In the genomic region with DNA sequence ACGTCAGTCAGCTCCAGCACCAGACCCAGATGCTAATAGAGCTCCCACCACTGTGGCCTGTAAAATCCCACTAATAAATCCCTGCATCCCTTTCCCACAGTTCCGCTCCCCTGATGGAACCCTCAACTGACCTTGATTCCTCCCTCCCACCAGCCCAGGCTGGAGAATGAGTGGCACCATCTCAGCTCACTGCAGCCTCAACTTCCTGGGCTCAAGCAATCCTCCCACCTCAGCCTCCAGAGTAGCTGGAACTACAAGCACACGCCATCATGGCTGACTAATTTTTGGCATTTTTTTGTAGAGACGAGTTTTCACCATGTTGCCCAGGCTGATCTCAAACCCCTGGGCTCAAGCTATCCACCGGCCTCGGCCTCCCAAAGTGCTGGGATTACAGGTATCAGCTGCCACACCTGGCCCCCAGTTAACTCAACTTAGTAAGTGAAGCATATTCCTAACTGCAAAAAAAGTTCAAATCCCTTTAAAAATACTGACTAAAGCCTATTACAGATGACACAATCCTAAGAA, we compare ENCODE assay signal across 1 cellular context.
A peak's percentile ranks its signal among the peaks of the same experiment; 100 is the strongest.
TF ChIP-seq lines count a peak whose summit lies in the region.

No MANE protein-coding gene starts in this region.

TF ChIP-seq in HepG2, 621 proteins besides CTCF, POLR2A, EP300 and RAD21 (continues in another document):
- no peak for TF ChIP-seq ATM (IDR thresholded peaks at IDR 0.05; ENCODE audit: borderline replicate concordance)
- TF ChIP-seq, protein P1, sequence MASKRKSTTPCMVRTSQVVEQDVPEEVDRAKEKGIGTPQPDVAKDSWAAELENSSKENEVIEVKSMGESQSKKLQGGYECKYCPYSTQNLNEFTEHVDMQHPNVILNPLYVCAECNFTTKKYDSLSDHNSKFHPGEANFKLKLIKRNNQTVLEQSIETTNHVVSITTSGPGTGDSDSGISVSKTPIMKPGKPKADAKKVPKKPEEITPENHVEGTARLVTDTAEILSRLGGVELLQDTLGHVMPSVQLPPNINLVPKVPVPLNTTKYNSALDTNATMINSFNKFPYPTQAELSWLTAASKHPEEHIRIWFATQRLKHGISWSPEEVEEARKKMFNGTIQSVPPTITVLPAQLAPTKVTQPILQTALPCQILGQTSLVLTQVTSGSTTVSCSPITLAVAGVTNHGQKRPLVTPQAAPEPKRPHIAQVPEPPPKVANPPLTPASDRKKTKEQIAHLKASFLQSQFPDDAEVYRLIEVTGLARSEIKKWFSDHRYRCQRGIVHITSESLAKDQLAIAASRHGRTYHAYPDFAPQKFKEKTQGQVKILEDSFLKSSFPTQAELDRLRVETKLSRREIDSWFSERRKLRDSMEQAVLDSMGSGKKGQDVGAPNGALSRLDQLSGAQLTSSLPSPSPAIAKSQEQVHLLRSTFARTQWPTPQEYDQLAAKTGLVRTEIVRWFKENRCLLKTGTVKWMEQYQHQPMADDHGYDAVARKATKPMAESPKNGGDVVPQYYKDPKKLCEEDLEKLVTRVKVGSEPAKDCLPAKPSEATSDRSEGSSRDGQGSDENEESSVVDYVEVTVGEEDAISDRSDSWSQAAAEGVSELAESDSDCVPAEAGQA (IDR thresholded peaks at IDR 0.05; ENCODE audit: low read depth): no peak
- TF ChIP-seq, protein P1 (CRISPR knock-in tag; IDR thresholded peaks at IDR 0.05; ENCODE audit: borderline replicate concordance): no peak
- TF ChIP-seq ZNF333 (CRISPR knock-in tag; IDR thresholded peaks at IDR 0.05; ENCODE audit: borderline replicate concordance): no peak
- TF ChIP-seq SMAD1 (CRISPR knock-in tag; IDR thresholded peaks at IDR 0.05; ENCODE audit: borderline replicate concordance, low read depth): no peak
- TF ChIP-seq FOXO1 (CRISPR knock-in tag; IDR thresholded peaks at IDR 0.05): no peak
- TF ChIP-seq, protein P2, sequence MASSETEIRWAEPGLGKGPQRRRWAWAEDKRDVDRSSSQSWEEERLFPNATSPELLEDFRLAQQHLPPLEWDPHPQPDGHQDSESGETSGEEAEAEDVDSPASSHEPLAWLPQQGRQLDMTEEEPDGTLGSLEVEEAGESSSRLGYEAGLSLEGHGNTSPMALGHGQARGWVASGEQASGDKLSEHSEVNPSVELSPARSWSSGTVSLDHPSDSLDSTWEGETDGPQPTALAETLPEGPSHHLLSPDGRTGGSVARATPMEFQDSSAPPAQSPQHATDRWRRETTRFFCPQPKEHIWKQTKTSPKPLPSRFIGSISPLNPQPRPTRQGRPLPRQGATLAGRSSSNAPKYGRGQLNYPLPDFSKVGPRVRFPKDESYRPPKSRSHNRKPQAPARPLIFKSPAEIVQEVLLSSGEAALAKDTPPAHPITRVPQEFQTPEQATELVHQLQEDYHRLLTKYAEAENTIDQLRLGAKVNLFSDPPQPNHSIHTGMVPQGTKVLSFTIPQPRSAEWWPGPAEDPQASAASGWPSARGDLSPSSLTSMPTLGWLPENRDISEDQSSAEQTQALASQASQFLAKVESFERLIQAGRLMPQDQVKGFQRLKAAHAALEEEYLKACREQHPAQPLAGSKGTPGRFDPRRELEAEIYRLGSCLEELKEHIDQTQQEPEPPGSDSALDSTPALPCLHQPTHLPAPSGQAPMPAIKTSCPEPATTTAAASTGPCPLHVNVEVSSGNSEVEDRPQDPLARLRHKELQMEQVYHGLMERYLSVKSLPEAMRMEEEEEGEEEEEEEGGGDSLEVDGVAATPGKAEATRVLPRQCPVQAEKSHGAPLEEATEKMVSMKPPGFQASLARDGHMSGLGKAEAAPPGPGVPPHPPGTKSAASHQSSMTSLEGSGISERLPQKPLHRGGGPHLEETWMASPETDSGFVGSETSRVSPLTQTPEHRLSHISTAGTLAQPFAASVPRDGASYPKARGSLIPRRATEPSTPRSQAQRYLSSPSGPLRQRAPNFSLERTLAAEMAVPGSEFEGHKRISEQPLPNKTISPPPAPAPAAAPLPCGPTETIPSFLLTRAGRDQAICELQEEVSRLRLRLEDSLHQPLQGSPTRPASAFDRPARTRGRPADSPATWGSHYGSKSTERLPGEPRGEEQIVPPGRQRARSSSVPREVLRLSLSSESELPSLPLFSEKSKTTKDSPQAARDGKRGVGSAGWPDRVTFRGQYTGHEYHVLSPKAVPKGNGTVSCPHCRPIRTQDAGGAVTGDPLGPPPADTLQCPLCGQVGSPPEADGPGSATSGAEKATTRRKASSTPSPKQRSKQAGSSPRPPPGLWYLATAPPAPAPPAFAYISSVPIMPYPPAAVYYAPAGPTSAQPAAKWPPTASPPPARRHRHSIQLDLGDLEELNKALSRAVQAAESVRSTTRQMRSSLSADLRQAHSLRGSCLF (CRISPR knock-in tag; IDR thresholded peaks at IDR 0.05; ENCODE audit: borderline replicate concordance): no peak
- no peak for TF ChIP-seq ATF7-NPFF (CRISPR knock-in tag; IDR thresholded peaks at IDR 0.05; ENCODE audit: low read depth)
- no peak for TF ChIP-seq DR1 (CRISPR knock-in tag; IDR thresholded peaks at IDR 0.05)
- TF ChIP-seq, protein P3, sequence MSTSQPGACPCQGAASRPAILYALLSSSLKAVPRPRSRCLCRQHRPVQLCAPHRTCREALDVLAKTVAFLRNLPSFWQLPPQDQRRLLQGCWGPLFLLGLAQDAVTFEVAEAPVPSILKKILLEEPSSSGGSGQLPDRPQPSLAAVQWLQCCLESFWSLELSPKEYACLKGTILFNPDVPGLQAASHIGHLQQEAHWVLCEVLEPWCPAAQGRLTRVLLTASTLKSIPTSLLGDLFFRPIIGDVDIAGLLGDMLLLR (CRISPR knock-in tag; IDR thresholded peaks at IDR 0.05): no peak
- TF ChIP-seq TP53 (CRISPR knock-in tag; conservative IDR thresholded peaks at IDR 0.05): no peak
- TF ChIP-seq, protein P4, sequence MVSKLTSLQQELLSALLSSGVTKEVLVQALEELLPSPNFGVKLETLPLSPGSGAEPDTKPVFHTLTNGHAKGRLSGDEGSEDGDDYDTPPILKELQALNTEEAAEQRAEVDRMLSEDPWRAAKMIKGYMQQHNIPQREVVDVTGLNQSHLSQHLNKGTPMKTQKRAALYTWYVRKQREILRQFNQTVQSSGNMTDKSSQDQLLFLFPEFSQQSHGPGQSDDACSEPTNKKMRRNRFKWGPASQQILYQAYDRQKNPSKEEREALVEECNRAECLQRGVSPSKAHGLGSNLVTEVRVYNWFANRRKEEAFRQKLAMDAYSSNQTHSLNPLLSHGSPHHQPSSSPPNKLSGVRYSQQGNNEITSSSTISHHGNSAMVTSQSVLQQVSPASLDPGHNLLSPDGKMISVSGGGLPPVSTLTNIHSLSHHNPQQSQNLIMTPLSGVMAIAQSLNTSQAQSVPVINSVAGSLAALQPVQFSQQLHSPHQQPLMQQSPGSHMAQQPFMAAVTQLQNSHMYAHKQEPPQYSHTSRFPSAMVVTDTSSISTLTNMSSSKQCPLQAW (CRISPR knock-in tag; IDR thresholded peaks at IDR 0.05): no peak
- TF ChIP-seq ZKSCAN8 (CRISPR knock-in tag; IDR thresholded peaks at IDR 0.05; ENCODE audit: borderline replicate concordance): no peak
- TF ChIP-seq, protein P5, sequence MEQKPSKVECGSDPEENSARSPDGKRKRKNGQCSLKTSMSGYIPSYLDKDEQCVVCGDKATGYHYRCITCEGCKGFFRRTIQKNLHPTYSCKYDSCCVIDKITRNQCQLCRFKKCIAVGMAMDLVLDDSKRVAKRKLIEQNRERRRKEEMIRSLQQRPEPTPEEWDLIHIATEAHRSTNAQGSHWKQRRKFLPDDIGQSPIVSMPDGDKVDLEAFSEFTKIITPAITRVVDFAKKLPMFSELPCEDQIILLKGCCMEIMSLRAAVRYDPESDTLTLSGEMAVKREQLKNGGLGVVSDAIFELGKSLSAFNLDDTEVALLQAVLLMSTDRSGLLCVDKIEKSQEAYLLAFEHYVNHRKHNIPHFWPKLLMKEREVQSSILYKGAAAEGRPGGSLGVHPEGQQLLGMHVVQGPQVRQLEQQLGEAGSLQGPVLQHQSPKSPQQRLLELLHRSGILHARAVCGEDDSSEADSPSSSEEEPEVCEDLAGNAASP (CRISPR knock-in tag; IDR thresholded peaks at IDR 0.05; ENCODE audit: borderline replicate concordance): no peak
- no peak for TF ChIP-seq HMG20B (CRISPR knock-in tag; conservative IDR thresholded peaks at IDR 0.05)
- TF ChIP-seq ZNF883 (CRISPR knock-in tag; IDR thresholded peaks at IDR 0.05; ENCODE audit: not compliant biosample characterization): peak; percentile 51
- TF ChIP-seq, protein P6, sequence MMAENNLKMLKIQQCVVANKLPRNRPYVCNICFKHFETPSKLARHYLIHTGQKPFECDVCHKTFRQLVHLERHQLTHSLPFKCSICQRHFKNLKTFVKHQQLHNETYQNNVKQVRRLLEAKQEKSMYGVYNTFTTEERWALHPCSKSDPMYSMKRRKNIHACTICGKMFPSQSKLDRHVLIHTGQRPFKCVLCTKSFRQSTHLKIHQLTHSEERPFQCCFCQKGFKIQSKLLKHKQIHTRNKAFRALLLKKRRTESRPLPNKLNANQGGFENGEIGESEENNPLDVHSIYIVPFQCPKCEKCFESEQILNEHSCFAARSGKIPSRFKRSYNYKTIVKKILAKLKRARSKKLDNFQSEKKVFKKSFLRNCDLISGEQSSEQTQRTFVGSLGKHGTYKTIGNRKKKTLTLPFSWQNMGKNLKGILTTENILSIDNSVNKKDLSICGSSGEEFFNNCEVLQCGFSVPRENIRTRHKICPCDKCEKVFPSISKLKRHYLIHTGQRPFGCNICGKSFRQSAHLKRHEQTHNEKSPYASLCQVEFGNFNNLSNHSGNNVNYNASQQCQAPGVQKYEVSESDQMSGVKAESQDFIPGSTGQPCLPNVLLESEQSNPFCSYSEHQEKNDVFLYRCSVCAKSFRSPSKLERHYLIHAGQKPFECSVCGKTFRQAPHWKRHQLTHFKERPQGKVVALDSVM (CRISPR knock-in tag; IDR thresholded peaks at IDR 0.05): peak; percentile 94
- TF ChIP-seq ZNF607 (CRISPR knock-in tag; IDR thresholded peaks at IDR 0.05; ENCODE audit: borderline replicate concordance): no peak
- TF ChIP-seq ZNF678 (CRISPR knock-in tag; IDR thresholded peaks at IDR 0.05): no peak
- TF ChIP-seq NFKBIZ (CRISPR knock-in tag; IDR thresholded peaks at IDR 0.05): no peak
- TF ChIP-seq SOX13 (IDR thresholded peaks at IDR 0.05): no peak
- no peak for TF ChIP-seq SOX13 (CRISPR knock-in tag; conservative IDR thresholded peaks at IDR 0.05 in 1 of 2, IDR thresholded peaks at IDR 0.05 in 1 of 2)
- TF ChIP-seq KLF13 (CRISPR knock-in tag; IDR thresholded peaks at IDR 0.05): no peak
- no peak for TF ChIP-seq ZNF441 (CRISPR knock-in tag; IDR thresholded peaks at IDR 0.05; ENCODE audit: borderline replicate concordance)
- TF ChIP-seq ZNF282 (IDR thresholded peaks at IDR 0.05; ENCODE audit: partially characterized antibody): no peak
- TF ChIP-seq, protein P7, sequence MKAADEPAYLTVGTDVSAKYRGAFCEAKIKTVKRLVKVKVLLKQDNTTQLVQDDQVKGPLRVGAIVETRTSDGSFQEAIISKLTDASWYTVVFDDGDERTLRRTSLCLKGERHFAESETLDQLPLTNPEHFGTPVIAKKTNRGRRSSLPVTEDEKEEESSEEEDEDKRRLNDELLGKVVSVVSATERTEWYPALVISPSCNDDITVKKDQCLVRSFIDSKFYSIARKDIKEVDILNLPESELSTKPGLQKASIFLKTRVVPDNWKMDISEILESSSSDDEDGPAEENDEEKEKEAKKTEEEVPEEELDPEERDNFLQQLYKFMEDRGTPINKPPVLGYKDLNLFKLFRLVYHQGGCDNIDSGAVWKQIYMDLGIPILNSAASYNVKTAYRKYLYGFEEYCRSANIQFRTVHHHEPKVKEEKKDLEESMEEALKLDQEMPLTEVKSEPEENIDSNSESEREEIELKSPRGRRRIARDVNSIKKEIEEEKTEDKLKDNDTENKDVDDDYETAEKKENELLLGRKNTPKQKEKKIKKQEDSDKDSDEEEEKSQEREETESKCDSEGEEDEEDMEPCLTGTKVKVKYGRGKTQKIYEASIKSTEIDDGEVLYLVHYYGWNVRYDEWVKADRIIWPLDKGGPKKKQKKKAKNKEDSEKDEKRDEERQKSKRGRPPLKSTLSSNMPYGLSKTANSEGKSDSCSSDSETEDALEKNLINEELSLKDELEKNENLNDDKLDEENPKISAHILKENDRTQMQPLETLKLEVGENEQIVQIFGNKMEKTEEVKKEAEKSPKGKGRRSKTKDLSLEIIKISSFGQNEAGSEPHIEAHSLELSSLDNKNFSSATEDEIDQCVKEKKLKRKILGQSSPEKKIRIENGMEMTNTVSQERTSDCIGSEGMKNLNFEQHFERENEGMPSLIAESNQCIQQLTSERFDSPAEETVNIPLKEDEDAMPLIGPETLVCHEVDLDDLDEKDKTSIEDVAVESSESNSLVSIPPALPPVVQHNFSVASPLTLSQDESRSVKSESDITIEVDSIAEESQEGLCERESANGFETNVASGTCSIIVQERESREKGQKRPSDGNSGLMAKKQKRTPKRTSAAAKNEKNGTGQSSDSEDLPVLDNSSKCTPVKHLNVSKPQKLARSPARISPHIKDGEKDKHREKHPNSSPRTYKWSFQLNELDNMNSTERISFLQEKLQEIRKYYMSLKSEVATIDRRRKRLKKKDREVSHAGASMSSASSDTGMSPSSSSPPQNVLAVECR (CRISPR knock-in tag; IDR thresholded peaks at IDR 0.05; ENCODE audit: borderline replicate concordance): no peak
- no peak for TF ChIP-seq ZNF761 (CRISPR knock-in tag; conservative IDR thresholded peaks at IDR 0.05)
- TF ChIP-seq SRSF9 (IDR thresholded peaks at IDR 0.05; ENCODE audit: borderline replicate concordance, insufficient read depth, low read depth, low read length, poor library complexity, severe bottlenecking): no peak
- 0 out of 2 replicates have a peak, but pooled peaks have one; percentile 15 for TF ChIP-seq RXRA (CRISPR knock-in tag; IDR thresholded peaks at IDR 0.05)
- no peak for TF ChIP-seq ZNF530 (CRISPR knock-in tag; IDR thresholded peaks at IDR 0.05; ENCODE audit: low read depth)
- TF ChIP-seq NFE2L1 (CRISPR knock-in tag; IDR thresholded peaks at IDR 0.05; ENCODE audit: borderline replicate concordance): no peak
- TF ChIP-seq PHF8 (CRISPR knock-in tag; IDR thresholded peaks at IDR 0.05): 0 out of 2 replicates have a peak, but pooled peaks have one; percentile 22
- no peak for TF ChIP-seq TOE1 (CRISPR knock-in tag; IDR thresholded peaks at IDR 0.05)
- TF ChIP-seq, protein P8, sequence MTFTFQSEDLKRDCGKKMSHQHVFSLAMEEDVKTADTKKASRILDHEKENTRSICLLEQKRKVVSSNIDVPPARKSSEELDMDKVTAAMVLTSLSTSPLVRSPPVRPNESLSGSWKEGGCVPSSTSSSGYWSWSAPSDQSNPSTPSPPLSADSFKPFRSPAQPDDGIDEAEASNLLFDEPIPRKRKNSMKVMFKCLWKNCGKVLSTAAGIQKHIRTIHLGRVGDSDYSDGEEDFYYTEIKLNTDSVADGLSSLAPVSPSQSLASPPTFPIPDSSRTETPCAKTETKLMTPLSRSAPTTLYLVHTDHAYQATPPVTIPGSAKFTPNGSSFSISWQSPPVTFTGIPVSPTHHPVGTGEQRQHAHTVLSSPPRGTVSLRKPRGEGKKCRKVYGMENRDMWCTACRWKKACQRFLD (CRISPR knock-in tag; IDR thresholded peaks at IDR 0.05; ENCODE audit: borderline replicate concordance): no peak
